Comparison of ENCODE assay signal across 10 cellular contexts in the genomic region with DNA sequence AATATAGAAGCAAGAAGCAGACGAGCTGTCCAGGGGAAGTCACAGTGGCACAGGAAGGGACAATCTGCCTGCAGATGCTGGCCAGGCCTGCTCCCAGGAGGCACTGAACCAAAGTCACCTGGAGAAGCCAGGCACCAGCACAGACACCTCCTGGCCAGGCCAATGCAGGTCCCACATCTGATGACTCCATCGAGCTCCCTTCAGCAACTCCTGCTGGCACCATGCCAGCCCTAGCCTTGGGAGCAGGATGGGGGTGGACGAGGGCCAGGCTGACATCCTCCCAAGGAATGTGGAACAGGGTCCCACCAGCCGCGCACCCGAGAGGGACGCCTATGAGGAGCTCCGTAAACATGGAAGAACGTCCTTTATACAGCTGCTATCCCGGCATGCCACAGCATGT. TPM values are rescaled to one million over a fixed set of nuclear protein-coding genes. Genes with fewer than 3 reads are reported as not detected.
DNase-seq lines count a peak whose midpoint lies in the region; ATAC-seq, FAIRE-seq and TF ChIP-seq lines count a peak whose summit lies in the region.
"Had no signal": no experiment of that assay in that cellular context is flagged by ENCODE, and none has a peak within 500 bp of the region (broad histone marks: within the 10 kb centered on the region; RNA-seq: fewer than 3 reads in every experiment).

No MANE protein-coding gene starts in this region.

- FAIRE-seq in kidney (lab: Jason Lieb, UNC): no peak

- DNase-seq in HS-27A (ENCODE audit: low read depth) (peak; percentile 74), breast epithelium (ENCODE audit: low spot score in 2 of 2) (no peak), kidney (peak; percentile 86), NCI-H1092 treated with DMSO at 0.1 percent for 48 hours (lab: John Stamatoyannopoulos, UW) (no peak), pons (ENCODE audit: low spot score) (no peak), dedifferentiated amniotic fluid mesenchymal stem cell (ENCODE audit: extremely low spot score) (no peak)
- DNase-seq in stimulated activated effector memory CD8-positive, alpha-beta T cell treated with anti-CD3 and anti-CD28 coated beads, Interleukin-12 subunit alpha, Interleukin-12 subunit beta, amount 100 ng/mL, for 72 hours (ENCODE audit: low spot score in 2 of 2): no peak
- no peak for DNase-seq in activated CD4-positive, alpha-beta T cell treated with anti-CD3 and anti-CD28 coated beads, Interleukin-2, amount 50 U/mL, for 4 hours

- TF ChIP-seq POLR2A in breast epithelium (IDR thresholded peaks at IDR 0.05): no peak

- peaks cover 26% of the 10 kb centered on the region for H3K4me1 Mint-ChIP-seq in stimulated activated effector memory CD8-positive, alpha-beta T cell treated with anti-CD3 and anti-CD28 coated beads, Interleukin-12 subunit alpha, Interleukin-12 subunit beta, amount 100 ng/mL, for 72 hours

- TF ChIP-seq CTCF in breast epithelium (IDR thresholded peaks at IDR 0.05) (no peak), kidney (IDR thresholded peaks at IDR 0.05; ENCODE audit: borderline replicate concordance, extremely low read depth, insufficient read depth) (no peak)

- peak overlapping the region; percentile 34 for H3K27ac Mint-ChIP-seq in stimulated activated effector memory CD8-positive, alpha-beta T cell treated with anti-CD3 and anti-CD28 coated beads, Interleukin-12 subunit alpha, Interleukin-12 subunit beta, amount 100 ng/mL, for 72 hours
- H3K27ac Mint-ChIP-seq: memory B cell had no signal

- H3K36me3 ChIP-seq in breast epithelium: peaks cover 6% of the 10 kb centered on the region
- H3K36me3 ChIP-seq in kidney (ENCODE audit: control insufficient read depth in 1 of 2, insufficient read depth in 2 of 2, low read length in 2 of 2): peaks cover 31 to 34% of the 10 kb centered on the region in 2 donors
- H3K36me3 ChIP-seq: cardiac muscle cell had no signal

- peaks cover 18 to 23% of the 10 kb centered on the region in 2 donors for H3K4me1 ChIP-seq in breast epithelium
- H3K4me1 ChIP-seq in kidney (ENCODE audit: control insufficient read depth in 1 of 2, insufficient read depth in 1 of 2, low read depth in 1 of 2, low read length in 2 of 2): peaks cover 23 to 37% of the 10 kb centered on the region in 2 donors

- H3K4me3 ChIP-seq in breast epithelium (peak overlapping the region in 1 of 3 donors; percentile 25), kidney (ENCODE audit: low read length in 2 of 2) (no peak overlapping the region)
- H3K4me3 ChIP-seq: cardiac muscle cell had no signal

- H3K4me3 Mint-ChIP-seq in stimulated activated effector memory CD8-positive, alpha-beta T cell treated with anti-CD3 and anti-CD28 coated beads, Interleukin-12 subunit alpha, Interleukin-12 subunit beta, amount 100 ng/mL, for 72 hours: no peak overlapping the region
- H3K4me3 Mint-ChIP-seq: memory B cell had no signal

- peaks cover 99% of the 10 kb centered on the region for H3K36me3 Mint-ChIP-seq in stimulated activated effector memory CD8-positive, alpha-beta T cell treated with anti-CD3 and anti-CD28 coated beads, Interleukin-12 subunit alpha, Interleukin-12 subunit beta, amount 100 ng/mL, for 72 hours

- H3K27me3 ChIP-seq in breast epithelium: no peaks in the 10 kb centered on the region
- H3K27me3 ChIP-seq: cardiac muscle cell had no signal

- peak overlapping the region; percentile 13 to 37 for H3K9ac ChIP-seq in kidney (ENCODE audit: low read length in 2 of 2)

- H3K27ac ChIP-seq in breast epithelium (peak overlapping the region; percentile 54 to 95), kidney (ENCODE audit: low read depth in 2 of 2, low read length in 2 of 2) (peak overlapping the region; percentile 68 to 92)
- H3K27ac ChIP-seq: cardiac muscle cell had no signal

- no peaks in the 10 kb centered on the region for H3K9me3 Mint-ChIP-seq in stimulated activated effector memory CD8-positive, alpha-beta T cell treated with anti-CD3 and anti-CD28 coated beads, Interleukin-12 subunit alpha, Interleukin-12 subunit beta, amount 100 ng/mL, for 72 hours
- H3K9me3 Mint-ChIP-seq: memory B cell had no signal

- ATAC-seq in stimulated activated effector memory CD8-positive, alpha-beta T cell treated with anti-CD3 and anti-CD28 coated beads, Interleukin-12 subunit alpha, Interleukin-12 subunit beta, amount 100 ng/mL, for 72 hours: no peak

- H3K9me3 ChIP-seq in breast epithelium (no peaks in the 10 kb centered on the region), kidney (ENCODE audit: control insufficient read depth in 1 of 2, low read length in 2 of 2) (no peaks in the 10 kb centered on the region)

- intact Hi-C loops in breast epithelium (cut with DNase I; ENCODE audit: low total_unique reads) (no loop called here), kidney (cut with DNase I) (no loop called here)

RNA-seq across cellular contexts. Expression of a gene that starts 22.4 kb away (rescaled TPM):
- total RNA-seq in breast epithelium (10 to 100 TPM in 2 of 3 donors, 1 to 10 TPM in 1; 7.4 to 42.9 (median 40.2) TPM), kidney (68.6 TPM)
- polyA plus RNA-seq in kidney (ENCODE audit: insufficient read depth, low read depth, low replicate concordance): 101 TPM

RNA-seq across cellular contexts. Expression of a gene that starts 41.1 kb away (rescaled TPM):
- total RNA-seq in breast epithelium (10 to 100 TPM; 29.4 to 71.8 (median 46.7) TPM), kidney (64.9 TPM)
- 74.9 TPM for polyA plus RNA-seq in kidney (ENCODE audit: insufficient read depth, low read depth, low replicate concordance)

Comparison
In these comparisons a context has a peak if more than half of its experiments do, and no peak if none do; other contexts are left out.
1. DNase-seq: peak in HS-27A (single experiment) and kidney (single experiment); none in breast epithelium (0 of 2), stimulated activated effector memory CD8-positive, alpha-beta T cell treated with anti-CD3 and anti-CD28 coated beads, Interleukin-12 subunit alpha, Interleukin-12 subunit beta, amount 100 ng/mL, for 72 hours (0 of 2), NCI-H1092 treated with DMSO at 0.1 percent for 48 hours (single experiment), pons (single experiment), dedifferentiated amniotic fluid mesenchymal stem cell (single experiment) and activated CD4-positive, alpha-beta T cell treated with anti-CD3 and anti-CD28 coated beads, Interleukin-2, amount 50 U/mL, for 4 hours (0 of 2).